1 cellular context compared by ENCODE assay signal in genomic region chr10:3785251-3785848, GRCh38.
TF ChIP-seq lines count a peak whose summit lies in the region.

No MANE protein-coding gene starts in this region.

TF ChIP-seq in K562, 482 proteins besides CTCF, POLR2A, EP300 and RAD21 (continued from another document):
- TF ChIP-seq ZFX (CRISPR knock-in tag; IDR thresholded peaks at IDR 0.05): peak; percentile 65
- TF ChIP-seq TEAD4 (IDR thresholded peaks at IDR 0.05; ENCODE audit: low read length): 0 out of 2 replicates have a peak, but pooled peaks have one; percentile 4
- no peak for TF ChIP-seq TEAD4 (CRISPR knock-in tag; IDR thresholded peaks at IDR 0.05; ENCODE audit: borderline replicate concordance)
- no peak for TF ChIP-seq PPARD (CRISPR knock-in tag; IDR thresholded peaks at IDR 0.05)
- TF ChIP-seq RBM25 (IDR thresholded peaks at IDR 0.05; ENCODE audit: low read depth, low read length, severe bottlenecking): peak; percentile 99
- no peak for TF ChIP-seq THAP7 (CRISPR knock-in tag; IDR thresholded peaks at IDR 0.05)
- TF ChIP-seq RB1 (IDR thresholded peaks at IDR 0.05; ENCODE audit: low read depth): peak; percentile 80
- TF ChIP-seq CCNT2 (IDR thresholded peaks at IDR 0.05; ENCODE audit: borderline replicate concordance, extremely low read depth, insufficient read length, low read depth, low read length): no peak
- TF ChIP-seq RFX1 (IDR thresholded peaks at IDR 0.05): no peak
- peak; percentile 98 for TF ChIP-seq RBFOX2 (IDR thresholded peaks at IDR 0.05; ENCODE audit: low read depth, low read length)
- TF ChIP-seq TOE1 (IDR thresholded peaks at IDR 0.05; ENCODE audit: borderline replicate concordance): peak; percentile 34; the same call in 1 of the 2 replicates
- no peak for TF ChIP-seq TOE1 (CRISPR knock-in tag; IDR thresholded peaks at IDR 0.05; ENCODE audit: borderline replicate concordance, low read depth)
- TF ChIP-seq, protein P1, sequence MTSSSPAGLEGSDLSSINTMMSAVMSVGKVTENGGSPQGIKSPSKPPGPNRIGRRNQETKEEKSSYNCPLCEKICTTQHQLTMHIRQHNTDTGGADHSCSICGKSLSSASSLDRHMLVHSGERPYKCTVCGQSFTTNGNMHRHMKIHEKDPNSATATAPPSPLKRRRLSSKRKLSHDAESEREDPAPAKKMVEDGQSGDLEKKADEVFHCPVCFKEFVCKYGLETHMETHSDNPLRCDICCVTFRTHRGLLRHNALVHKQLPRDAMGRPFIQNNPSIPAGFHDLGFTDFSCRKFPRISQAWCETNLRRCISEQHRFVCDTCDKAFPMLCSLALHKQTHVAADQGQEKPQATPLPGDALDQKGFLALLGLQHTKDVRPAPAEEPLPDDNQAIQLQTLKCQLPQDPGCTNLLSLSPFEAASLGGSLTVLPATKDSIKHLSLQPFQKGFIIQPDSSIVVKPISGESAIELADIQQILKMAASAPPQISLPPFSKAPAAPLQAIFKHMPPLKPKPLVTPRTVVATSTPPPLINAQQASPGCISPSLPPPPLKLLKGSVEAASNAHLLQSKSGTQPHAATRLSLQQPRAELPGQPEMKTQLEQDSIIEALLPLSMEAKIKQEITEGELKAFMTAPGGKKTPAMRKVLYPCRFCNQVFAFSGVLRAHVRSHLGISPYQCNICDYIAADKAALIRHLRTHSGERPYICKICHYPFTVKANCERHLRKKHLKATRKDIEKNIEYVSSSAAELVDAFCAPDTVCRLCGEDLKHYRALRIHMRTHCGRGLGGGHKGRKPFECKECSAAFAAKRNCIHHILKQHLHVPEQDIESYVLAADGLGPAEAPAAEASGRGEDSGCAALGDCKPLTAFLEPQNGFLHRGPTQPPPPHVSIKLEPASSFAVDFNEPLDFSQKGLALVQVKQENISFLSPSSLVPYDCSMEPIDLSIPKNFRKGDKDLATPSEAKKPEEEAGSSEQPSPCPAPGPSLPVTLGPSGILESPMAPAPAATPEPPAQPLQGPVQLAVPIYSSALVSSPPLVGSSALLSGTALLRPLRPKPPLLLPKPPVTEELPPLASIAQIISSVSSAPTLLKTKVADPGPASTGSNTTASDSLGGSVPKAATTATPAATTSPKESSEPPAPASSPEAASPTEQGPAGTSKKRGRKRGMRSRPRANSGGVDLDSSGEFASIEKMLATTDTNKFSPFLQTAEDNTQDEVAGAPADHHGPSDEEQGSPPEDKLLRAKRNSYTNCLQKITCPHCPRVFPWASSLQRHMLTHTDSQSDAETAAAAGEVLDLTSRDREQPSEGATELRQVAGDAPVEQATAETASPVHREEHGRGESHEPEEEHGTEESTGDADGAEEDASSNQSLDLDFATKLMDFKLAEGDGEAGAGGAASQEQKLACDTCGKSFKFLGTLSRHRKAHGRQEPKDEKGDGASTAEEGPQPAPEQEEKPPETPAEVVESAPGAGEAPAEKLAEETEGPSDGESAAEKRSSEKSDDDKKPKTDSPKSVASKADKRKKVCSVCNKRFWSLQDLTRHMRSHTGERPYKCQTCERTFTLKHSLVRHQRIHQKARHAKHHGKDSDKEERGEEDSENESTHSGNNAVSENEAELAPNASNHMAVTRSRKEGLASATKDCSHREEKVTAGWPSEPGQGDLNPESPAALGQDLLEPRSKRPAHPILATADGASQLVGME (CRISPR knock-in tag; IDR thresholded peaks at IDR 0.05): 0 out of 2 replicates have a peak, but pooled peaks have one; percentile 32
- peak; percentile 91 for TF ChIP-seq TAF1 (IDR thresholded peaks at IDR 0.05; ENCODE audit: control insufficient read depth, extremely low read depth, insufficient read depth, low read length, severe bottlenecking)
- TF ChIP-seq ZNF384 (IDR thresholded peaks at IDR 0.05; ENCODE audit: low read depth, low read length): no peak
- TF ChIP-seq MIER1 (IDR thresholded peaks at IDR 0.05; ENCODE audit: low read depth): no peak
TF ChIP-seq in K562: peak in this region for 120.
